12 cellular contexts compared by ENCODE assay signal in the genomic region with DNA sequence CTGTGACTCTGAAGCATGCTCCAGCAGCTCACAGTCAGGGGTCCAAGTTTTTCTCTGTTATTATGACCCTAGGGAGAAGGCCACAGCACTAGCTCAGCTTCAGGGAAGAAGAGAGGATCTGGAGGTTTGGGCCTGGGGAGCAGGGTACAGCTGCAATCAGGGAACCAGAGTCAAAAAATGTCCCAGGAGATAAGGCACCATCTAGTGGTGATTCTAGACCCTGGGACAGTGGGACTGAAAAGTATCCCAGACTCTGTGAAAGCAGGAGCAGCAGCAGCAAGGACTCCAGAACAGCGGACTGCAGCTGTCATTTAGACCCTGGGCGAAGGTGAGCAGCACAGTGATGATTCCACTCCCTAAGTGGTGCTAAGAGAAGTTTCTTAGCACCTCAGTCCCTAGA.
A peak's percentile ranks its signal among the peaks of the same experiment; 100 is the strongest.
DNase-seq lines count a peak whose midpoint lies in the region; ATAC-seq, FAIRE-seq and TF ChIP-seq lines count a peak whose summit lies in the region.
"Had no signal": no experiment of that assay in that cellular context is flagged by ENCODE, and none has a peak within 500 bp of the region (broad histone marks: within the 10 kb centered on the region; RNA-seq: fewer than 3 reads in every experiment).

No MANE protein-coding gene starts in this region.

- BruUV-seq in GM12878 (replicated peaks; lab: Mats Ljungman, UMichigan): no TSS peak

- in situ Hi-C loops in GM12878 (cut with MboI): no loop called here

- no peak overlapping the region for H2AFZ ChIP-seq in GM12878 (ENCODE audit: control insufficient read depth, low read depth, low read length)

- no peak for FAIRE-seq in GM12878 (lab: Jason Lieb, UNC)

- no peaks in the 10 kb centered on the region for H3K27me3 Mint-ChIP-seq in nephron progenitor cell (ENCODE audit: low read depth, poor library complexity)
- no peaks in the 10 kb centered on the region for H3K27me3 Mint-ChIP-seq in activated CD8-positive, alpha-beta T cell treated with anti-CD3 and anti-CD28 coated beads, Interleukin-2, amount 10 ng/mL, durations not matched to agents 7 days and 5 days (ENCODE audit: low read depth)
- H3K27me3 Mint-ChIP-seq in natural killer cell treated with Interleukin-12 subunit alpha and Interleukin-12 subunit beta and Interleukin-15 and Interleukin-18, amount 100 ng/mL, for 72 hours: no peaks in the 10 kb centered on the region
- H3K27me3 Mint-ChIP-seq: activated CD8-positive, alpha-beta memory T cell treated with anti-CD3 and anti-CD28 coated beads, Interleukin-2, amount 10 ng/mL, durations not matched to agents 7 days and 5 days had no signal

- no peak overlapping the region for H3K4me2 ChIP-seq in GM12878 (ENCODE audit: control insufficient read depth, insufficient read depth)

- no peak for TF ChIP-seq POLR2A in GM12878 (IDR thresholded peaks at IDR 0.05; ENCODE audit: low read depth, low read length)

- no peaks in the 10 kb centered on the region for H4K20me1 ChIP-seq in GM12878 (ENCODE audit: control insufficient read depth, insufficient read depth)

- H3K4me3 Mint-ChIP-seq in nephron progenitor cell: no peak overlapping the region
- H3K4me3 Mint-ChIP-seq in activated CD8-positive, alpha-beta T cell treated with anti-CD3 and anti-CD28 coated beads, Interleukin-2, amount 10 ng/mL, durations not matched to agents 7 days and 5 days: no peak overlapping the region
- no peak overlapping the region for H3K4me3 Mint-ChIP-seq in natural killer cell treated with Interleukin-12 subunit alpha and Interleukin-12 subunit beta and Interleukin-15 and Interleukin-18, amount 100 ng/mL, for 72 hours
- H3K4me3 Mint-ChIP-seq: activated CD8-positive, alpha-beta memory T cell treated with anti-CD3 and anti-CD28 coated beads, Interleukin-2, amount 10 ng/mL, durations not matched to agents 7 days and 5 days had no signal

- SMC1A ChIA-PET in GM12878 (lab: Charles Lee; ENCODE audit: uncharacterized antibody, unreplicated experiment): no interaction called here

- DNase-seq in DMS 273 (lab: John Stamatoyannopoulos, UW; ENCODE audit: unreplicated experiment): peak; percentile 52
- no peak for DNase-seq in DMS 273 treated with DMSO at 0.1 percent for 48 hours (lab: John Stamatoyannopoulos, UW)
- no peak for DNase-seq in GM12878 (ENCODE audit: low read depth, low spot score)
- DNase-seq in nephron progenitor cell: peak; percentile 12
- DNase-seq in activated CD8-positive, alpha-beta T cell treated with anti-CD3 and anti-CD28 coated beads, Interleukin-2, amount 10 ng/mL, durations not matched to agents 7 days and 5 days: no peak
- no peak for DNase-seq in natural killer cell treated with Interleukin-12 subunit alpha and Interleukin-12 subunit beta and Interleukin-15 and Interleukin-18, amount 100 ng/mL, for 72 hours (ENCODE audit: low spot score)
- DNase-seq: activated CD8-positive, alpha-beta memory T cell treated with anti-CD3 and anti-CD28 coated beads, Interleukin-2, amount 10 ng/mL, durations not matched to agents 7 days and 5 days; brain microvascular endothelial cell; NCI-H187 treated with DMSO at 0.1 percent for 48 hours had no signal

- ATAC-seq in GM12878 (no peak; the same call in 2 of the 3 replicates), GM19328 (IDR thresholded peaks at IDR 0.05; ENCODE audit: unreplicated experiment) (no peak)
- no peak for ATAC-seq in activated CD8-positive, alpha-beta T cell treated with anti-CD3 and anti-CD28 coated beads, Interleukin-2, amount 10 ng/mL, durations not matched to agents 7 days and 5 days
- no peak for ATAC-seq in natural killer cell treated with Interleukin-12 subunit alpha and Interleukin-12 subunit beta and Interleukin-15 and Interleukin-18, amount 100 ng/mL, for 72 hours
- ATAC-seq: activated CD8-positive, alpha-beta memory T cell treated with anti-CD3 and anti-CD28 coated beads, Interleukin-2, amount 10 ng/mL, durations not matched to agents 7 days and 5 days had no signal

- POLR2A ChIA-PET in GM12878 (lab: Charles Lee): no interaction called here
- POLR2A ChIA-PET in activated CD8-positive, alpha-beta T cell treated with anti-CD3 and anti-CD28 coated beads, Interleukin-2, amount 10 ng/mL, durations not matched to agents 7 days and 5 days (lab: Charles Lee): no interaction called here

- RAD21 ChIA-PET in GM12878 (lab: Charles Lee; ENCODE audit: unreplicated experiment): no interaction called here

- peaks cover 36% of the 10 kb centered on the region for H3K9me3 Mint-ChIP-seq in nephron progenitor cell
- no peaks in the 10 kb centered on the region for H3K9me3 Mint-ChIP-seq in activated CD8-positive, alpha-beta T cell treated with anti-CD3 and anti-CD28 coated beads, Interleukin-2, amount 10 ng/mL, durations not matched to agents 7 days and 5 days (ENCODE audit: insufficient read depth)
- peaks cover 16% of the 10 kb centered on the region for H3K9me3 Mint-ChIP-seq in natural killer cell treated with Interleukin-12 subunit alpha and Interleukin-12 subunit beta and Interleukin-15 and Interleukin-18, amount 100 ng/mL, for 72 hours

- H3K79me2 ChIP-seq in GM12878 (ENCODE audit: control insufficient read depth, insufficient read depth, low read length): no peaks in the 10 kb centered on the region

- no peaks in the 10 kb centered on the region for H3K4me1 ChIP-seq in GM12878 (ENCODE audit: control insufficient read depth, insufficient read depth, low read length)

- TF ChIP-seq RAD21 in Ishikawa (IDR thresholded peaks at IDR 0.05; ENCODE audit: low read depth) (peak; percentile 45), GM12878 (IDR thresholded peaks at IDR 0.05; ENCODE audit: insufficient read depth, low read depth, low read length) (peak; percentile 28; the same call in 1 of the 2 replicates)

- peaks cover 40% of the 10 kb centered on the region for H3K36me3 Mint-ChIP-seq in nephron progenitor cell (ENCODE audit: low read depth)
- no peaks in the 10 kb centered on the region for H3K36me3 Mint-ChIP-seq in activated CD8-positive, alpha-beta T cell treated with anti-CD3 and anti-CD28 coated beads, Interleukin-2, amount 10 ng/mL, durations not matched to agents 7 days and 5 days (ENCODE audit: low read depth)
- H3K36me3 Mint-ChIP-seq in natural killer cell treated with Interleukin-12 subunit alpha and Interleukin-12 subunit beta and Interleukin-15 and Interleukin-18, amount 100 ng/mL, for 72 hours: no peaks in the 10 kb centered on the region
- H3K36me3 Mint-ChIP-seq: activated CD8-positive, alpha-beta memory T cell treated with anti-CD3 and anti-CD28 coated beads, Interleukin-2, amount 10 ng/mL, durations not matched to agents 7 days and 5 days had no signal

- H3K36me3 ChIP-seq in GM12878 (ENCODE audit: control insufficient read depth in 2 of 2, insufficient read depth in 2 of 2, low read length in 1 of 2): no peaks in the 10 kb centered on the region
- H3K36me3 ChIP-seq: brain microvascular endothelial cell had no signal

- no peaks in the 10 kb centered on the region for H3K9me3 ChIP-seq in GM12878 (replicated peaks; ENCODE audit: control insufficient read depth, insufficient read depth, low read length)

- no peak overlapping the region for H3K9ac ChIP-seq in GM12878 (ENCODE audit: control insufficient read depth, insufficient read depth, low read length)

- WGBS in GM12878 (ENCODE audit: insufficient coverage, insufficient replicate concordance, low lambda C conversion rate, missing lambda C conversion rate): 5% methylated on average over 2 of the region's 2 CpGs

- TF ChIP-seq EP300 in Ishikawa (IDR thresholded peaks at IDR 0.05; ENCODE audit: borderline replicate concordance) (no peak), GM12878 (IDR thresholded peaks at IDR 0.05; ENCODE audit: borderline replicate concordance in 1 of 2, control insufficient read depth in 1 of 2, low read depth in 2 of 2, low read length in 2 of 2) (no peak)

- no peak overlapping the region for H3K4me3 ChIP-seq in GM12878
- H3K4me3 ChIP-seq: skin epidermis had no signal

- intact Hi-C loops in GM12878 (cut with micrococcal nuclease; ENCODE audit: unreplicated experiment): no loop called here

- no peak overlapping the region for H3K27ac ChIP-seq in GM12878 (ENCODE audit: control insufficient read depth, insufficient read depth)
- H3K27ac ChIP-seq: brain microvascular endothelial cell, skin epidermis had no signal

- CTCF ChIA-PET in GM12878 (lab: Yijun Ruan, JAX): interaction anchor here (1.4 kb wide), 1 partner anchor 42 kb away, joined by 4 read pairs; no protein-coding TSS in a partner anchor
- CTCF ChIA-PET in activated CD8-positive, alpha-beta T cell treated with anti-CD3 and anti-CD28 coated beads, Interleukin-2, amount 10 ng/mL, durations not matched to agents 7 days and 5 days (lab: Charles Lee): no interaction called here

- TF ChIP-seq CTCF in GM12878 (IDR thresholded peaks at IDR 0.05 in 2 of 3, conservative IDR thresholded peaks at IDR 0.05 in 1 of 3; ENCODE audit: control insufficient read depth in 2 of 3, extremely low read depth in 1 of 3, insufficient read depth in 1 of 3, low read depth in 3 of 3, low read length in 3 of 3) (peak; percentile 26 to 34 (median 29); a peak in 4 of 6 replicates), nephron progenitor cell (IDR thresholded peaks at IDR 0.05) (peak; percentile 46)

- H3K4me1 Mint-ChIP-seq in nephron progenitor cell: peaks cover 7% of the 10 kb centered on the region
- no peaks in the 10 kb centered on the region for H3K4me1 Mint-ChIP-seq in activated CD8-positive, alpha-beta T cell treated with anti-CD3 and anti-CD28 coated beads, Interleukin-2, amount 10 ng/mL, durations not matched to agents 7 days and 5 days (ENCODE audit: low read depth)
- H3K4me1 Mint-ChIP-seq in natural killer cell treated with Interleukin-12 subunit alpha and Interleukin-12 subunit beta and Interleukin-15 and Interleukin-18, amount 100 ng/mL, for 72 hours (ENCODE audit: low read depth in 2 of 2): no peaks in the 10 kb centered on the region
- H3K4me1 Mint-ChIP-seq: activated CD8-positive, alpha-beta memory T cell treated with anti-CD3 and anti-CD28 coated beads, Interleukin-2, amount 10 ng/mL, durations not matched to agents 7 days and 5 days had no signal

- no peak overlapping the region for H3K27ac Mint-ChIP-seq in nephron progenitor cell
- H3K27ac Mint-ChIP-seq in activated CD8-positive, alpha-beta T cell treated with anti-CD3 and anti-CD28 coated beads, Interleukin-2, amount 10 ng/mL, durations not matched to agents 7 days and 5 days: no peak overlapping the region
- no peak overlapping the region for H3K27ac Mint-ChIP-seq in natural killer cell treated with Interleukin-12 subunit alpha and Interleukin-12 subunit beta and Interleukin-15 and Interleukin-18, amount 100 ng/mL, for 72 hours
- H3K27ac Mint-ChIP-seq: activated CD8-positive, alpha-beta memory T cell treated with anti-CD3 and anti-CD28 coated beads, Interleukin-2, amount 10 ng/mL, durations not matched to agents 7 days and 5 days had no signal

- H3K27me3 ChIP-seq in GM12878 (replicated peaks in 1 of 2; ENCODE audit: control insufficient read depth in 2 of 2, insufficient read depth in 2 of 2, low read length in 1 of 2): no peaks in the 10 kb centered on the region
- H3K27me3 ChIP-seq: brain microvascular endothelial cell had no signal

TF ChIP-seq in Ishikawa, 13 proteins besides CTCF, POLR2A, EP300 and RAD21 (continues in another document):
- TF ChIP-seq NFIC (IDR thresholded peaks at IDR 0.05): no peak
- no peak for TF ChIP-seq TCF12 (IDR thresholded peaks at IDR 0.05; ENCODE audit: low read depth)

TF ChIP-seq in GM12878, 131 proteins besides CTCF, POLR2A, EP300 and RAD21 (continues in another document):
- TF ChIP-seq CBFB (IDR thresholded peaks at IDR 0.05; ENCODE audit: low read depth) (no peak), STAT1 (conservative IDR thresholded peaks at IDR 0.05) (no peak)

Comparison
In these comparisons a context has a peak if more than half of its experiments do, and no peak if none do; other contexts are left out.
1. DNase-seq: peak in DMS 273 (single experiment) and nephron progenitor cell (single experiment); none in DMS 273 treated with DMSO at 0.1 percent for 48 hours (single experiment), GM12878 (single experiment), activated CD8-positive, alpha-beta T cell treated with anti-CD3 and anti-CD28 coated beads, Interleukin-2, amount 10 ng/mL, durations not matched to agents 7 days and 5 days (single experiment) and natural killer cell treated with Interleukin-12 subunit alpha and Interleukin-12 subunit beta and Interleukin-15 and Interleukin-18, amount 100 ng/mL, for 72 hours (single experiment).